ENCODE assay signal across 8 cellular contexts in the genomic region with DNA sequence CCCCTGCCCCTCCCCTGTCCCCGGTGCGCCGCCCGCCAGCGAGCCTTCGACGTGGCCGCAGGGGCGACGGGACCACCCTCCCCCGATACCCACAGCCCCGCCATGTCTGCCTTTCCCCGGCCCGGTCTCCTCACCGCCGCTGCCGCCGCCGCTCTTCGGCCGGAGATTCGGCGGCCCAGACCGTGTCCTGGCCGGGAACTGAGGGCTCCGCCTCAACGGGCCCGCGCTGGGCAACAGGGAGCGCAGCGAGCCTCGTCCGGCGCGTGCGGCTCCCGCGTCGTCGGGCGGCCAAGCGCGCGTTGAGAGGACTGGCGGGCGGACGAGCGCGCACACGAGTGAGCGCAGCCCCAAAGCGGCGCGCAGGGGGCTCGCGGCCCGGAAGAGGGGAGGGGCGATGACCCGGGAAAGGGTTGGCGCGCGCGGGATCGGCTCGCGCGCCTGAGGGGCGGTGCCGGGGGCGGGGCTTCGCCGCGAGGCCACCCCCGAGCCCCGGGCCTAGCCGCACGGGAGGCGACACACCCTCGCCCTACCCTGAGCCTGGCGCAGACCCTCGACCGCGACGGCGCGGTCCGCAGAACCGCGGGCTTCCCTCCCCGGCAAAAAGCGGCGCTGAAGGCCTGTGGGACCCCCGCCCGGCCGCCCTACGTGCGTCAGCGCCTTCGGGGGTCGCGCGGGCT. TPM values are rescaled to one million over a fixed set of nuclear protein-coding genes. Genes with fewer than 3 reads are reported as not detected.
A peak's percentile ranks its signal among the peaks of the same experiment; 100 is the strongest.
DNase-seq lines count a peak whose midpoint lies in the region; ATAC-seq and TF ChIP-seq lines count a peak whose summit lies in the region.

A gene with protein sequence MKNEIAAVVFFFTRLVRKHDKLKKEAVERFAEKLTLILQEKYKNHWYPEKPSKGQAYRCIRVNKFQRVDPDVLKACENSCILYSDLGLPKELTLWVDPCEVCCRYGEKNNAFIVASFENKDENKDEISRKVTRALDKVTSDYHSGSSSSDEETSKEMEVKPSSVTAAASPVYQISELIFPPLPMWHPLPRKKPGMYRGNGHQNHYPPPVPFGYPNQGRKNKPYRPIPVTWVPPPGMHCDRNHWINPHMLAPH (minus strand): TSS at position 337 of the 677 bp plus-strand sequence. CDS start 3,757 bp downstream, outside the sequence.

- peak within 1 kb of the TSS in 58 of 59 donors; percentile 7 to 95 (median 84) for H3K27ac ChIP-seq in dorsolateral prefrontal cortex

- DNase-seq in AG20443 (ENCODE audit: low spot score) (peak; percentile 97), NCI-H446 treated with DMSO at 0.1 percent for 48 hours (lab: John Stamatoyannopoulos, UW) (peak; percentile 65), dorsolateral prefrontal cortex (peak; percentile 4 to 85 (median 56)), lower leg skin (ENCODE audit: low spot score in 2 of 2) (peak; percentile 54 to 94)
- DNase-seq in activated CD4-positive, alpha-beta T cell treated with anti-CD3 and anti-CD28 coated beads, Interleukin-2, amount 50 U/mL, for 4 hours, result peak; percentile 73 to 77
- DNase-seq in stimulated activated CD4-positive, alpha-beta T cell treated with anti-CD3 and anti-CD28 coated beads, Interleukin-4, amount 100 ng/mL, for 4 hours, result peak; percentile 81 to 82

- H3K27me3 ChIP-seq in dorsolateral prefrontal cortex, result no peaks in the 10 kb centered on the region

- intact Hi-C loops in dorsolateral prefrontal cortex (cut with DNase I) (no loop called here), lower leg skin (cut with DNase I; ENCODE audit: low total_unique reads) (no loop called here)

- TF ChIP-seq POLR2A in lower leg skin (IDR thresholded peaks at IDR 0.05), result peak in 1 of 2 donors; percentile 85

- peak in 6 of 56 donors; percentile 7 to 18 (median 14) for TF ChIP-seq CTCF in dorsolateral prefrontal cortex (IDR thresholded peaks at IDR 0.05 in 54 of 56, conservative IDR thresholded peaks at IDR 0.05 in 2 of 56; ENCODE audit: low read depth in 1 of 56, partially characterized antibody in 56 of 56)
- no peak for TF ChIP-seq CTCF in lower leg skin (IDR thresholded peaks at IDR 0.05)

- 0 to 2% methylated on average over 24 to 74 of the region's 102 CpGs for WGBS in lower leg skin, 2 donors

- ATAC-seq in GM18909 (IDR thresholded peaks at IDR 0.05; ENCODE audit: poor library complexity, unreplicated experiment) (peak; percentile 79), HG03139 (IDR thresholded peaks at IDR 0.05; ENCODE audit: unreplicated experiment) (peak; percentile 78)

- H3K4me3 ChIP-seq in dorsolateral prefrontal cortex (peak within 1 kb of the TSS; percentile 50 to 90 (median 77)), lower leg skin (ENCODE audit: low read depth, poor library complexity, severe bottlenecking) (peak within 1 kb of the TSS; percentile 68)

RNA-seq across cellular contexts. Expression of the gene that starts here (rescaled TPM):
- total RNA-seq in dorsolateral prefrontal cortex (10 to 100 TPM in 75 of 120 experiments, 1 to 10 TPM in 45; 4.1 to 28.8 (median 11.0) TPM), lower leg skin (10 to 100 TPM; 43.0 to 88.3 (median 57.3) TPM)

Comparison
In these comparisons a context has a peak if more than half of its experiments do, and no peak if none do; other contexts are left out.
1. Peak in every context shown above with its lines: DNase-seq, ATAC-seq, H3K4me3 ChIP-seq and H3K27ac ChIP-seq.